19 cellular contexts compared by ENCODE assay signal in the genomic region with DNA sequence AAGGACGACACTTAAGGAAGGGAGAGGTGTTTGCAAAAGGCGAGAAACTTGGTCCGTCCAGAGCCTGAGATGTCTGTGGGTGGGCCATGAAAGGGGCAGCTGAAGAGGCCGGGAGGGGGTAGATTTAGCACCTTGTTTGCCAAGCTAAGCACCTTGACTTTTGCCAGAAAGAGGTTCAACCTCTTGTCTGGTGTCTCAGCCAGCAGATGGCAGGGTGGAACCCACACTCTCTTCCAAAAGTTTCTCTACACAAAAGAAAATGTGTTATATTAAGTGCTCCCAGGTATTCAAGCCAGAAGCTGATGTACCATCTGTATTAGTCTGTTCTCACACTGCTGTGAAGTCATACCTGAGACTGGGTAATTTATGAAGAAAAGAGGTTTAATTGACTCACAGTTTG.
DNase-seq lines count a peak whose midpoint lies in the region; ATAC-seq and TF ChIP-seq lines count a peak whose summit lies in the region.
"Had no signal": no experiment of that assay in that cellular context is flagged by ENCODE, and none has a peak within 500 bp of the region (broad histone marks: within the 10 kb centered on the region; RNA-seq: fewer than 3 reads in every experiment).

No MANE protein-coding gene starts in this region.

- POLR2A ChIA-PET in HCT116 (lab: Charles Lee): no interaction called here
- POLR2A ChIA-PET in Panc1 (lab: Charles Lee): no interaction called here
- POLR2A ChIA-PET in HEK293T (lab: Yijun Ruan, JAX): no interaction called here

- no peak overlapping the region for H2AFZ ChIP-seq in HCT116 (ENCODE audit: low read depth, low read length, poor library complexity, severe bottlenecking)

- ATAC-seq in HCT116: no peak
- ATAC-seq in Panc1: no peak
- ATAC-seq: CD8-positive, alpha-beta T cell had no signal

- H3K36me3 ChIP-seq in HCT116 (ENCODE audit: control insufficient read depth in 1 of 2, insufficient read depth in 2 of 2, low read length in 2 of 2): no peaks in the 10 kb centered on the region
- no peaks in the 10 kb centered on the region for H3K36me3 ChIP-seq in Panc1 (ENCODE audit: control insufficient read depth, insufficient read depth, low read length)
- H3K36me3 ChIP-seq: BE2C, SJSA1 had no signal

- H3K4me1 ChIP-seq in HCT116 (ENCODE audit: control insufficient read depth in 1 of 2, insufficient read depth in 2 of 2, low read length in 2 of 2) (no peaks in the 10 kb centered on the region), Panc1 (ENCODE audit: control insufficient read depth, insufficient read depth, low read length) (no peaks in the 10 kb centered on the region)
- H3K4me1 ChIP-seq: BE2C, SJSA1 had no signal

- TF ChIP-seq POLR2A in HCT116 (IDR thresholded peaks at IDR 0.05; ENCODE audit: borderline replicate concordance, extremely low read depth, insufficient read depth, insufficient read length): no peak

- DNase-seq in G401 (ENCODE audit: low spot score) (peak; percentile 5), HCT116 (ENCODE audit: low read depth, low spot score) (no peak), Panc1 (ENCODE audit: low read depth, low spot score) (no peak), foreskin fibroblast (no peak), AG20443 (ENCODE audit: low spot score) (no peak), HEK293T (ENCODE audit: extremely low spot score) (no peak), NAMALWA (ENCODE audit: low spot score) (no peak), NCI-H1436 treated with DMSO at 0.1 percent for 48 hours (lab: John Stamatoyannopoulos, UW) (no peak)
- DNase-seq: BE2C; CD8-positive, alpha-beta T cell; DND-41; GF-D8; IMR-90; NCI-H1436; NCI-H2081; NCI-H2227 treated with DMSO at 0.1 percent for 48 hours; NCI-H526 treated with DMSO at 0.1 percent for 48 hours; SW 1271 had no signal

- H3K27me3 ChIP-seq in HCT116 (ENCODE audit: insufficient read depth, low read length) (peaks cover 31% of the 10 kb centered on the region), Panc1 (ENCODE audit: control insufficient read depth, insufficient read depth, low read length) (peaks cover 3% of the 10 kb centered on the region; the same call in 1 of the 2 replicates)
- H3K27me3 ChIP-seq: BE2C, SJSA1 had no signal

- H3K79me2 ChIP-seq in HCT116 (ENCODE audit: insufficient read depth, low read length): no peaks in the 10 kb centered on the region

- no peak overlapping the region for H3K9ac ChIP-seq in HCT116 (ENCODE audit: low read length)

- RAD21 ChIA-PET in HCT116 (lab: Charles Lee; ENCODE audit: low non-redundant PET in 1 of 2, low total read pairs in 2 of 2, uncharacterized antibody in 2 of 2, unreplicated experiment in 2 of 2): interaction anchor here in 1 of 2 experiments (0.9 kb wide), 1 partner anchor 176 kb away, joined by 3 read pairs; no protein-coding TSS in a partner anchor

- intact Hi-C loops in HCT116 (cut with micrococcal nuclease): no loop called here
- intact Hi-C loops in Panc1 (cut with micrococcal nuclease; ENCODE audit: unreplicated experiment): no loop called here

- no TSS peak for BruUV-seq in HCT116 (replicated peaks; lab: Mats Ljungman, UMichigan)
- no TSS peak for BruUV-seq in Panc1 (replicated peaks; lab: Mats Ljungman, UMichigan)

- H3K27ac ChIP-seq in HCT116 (ENCODE audit: low read depth, low read length): no peak overlapping the region
- H3K27ac ChIP-seq in Panc1 (ENCODE audit: low read length): no peak overlapping the region
- H3K27ac ChIP-seq: SJSA1 had no signal

- H3K9me3 ChIP-seq in HCT116 (ENCODE audit: control insufficient read depth in 1 of 2, insufficient read depth in 1 of 2, low read depth in 1 of 2, low read length in 2 of 2) (no peaks in the 10 kb centered on the region), Panc1 (ENCODE audit: control insufficient read depth, insufficient read depth, low read depth, low read length) (no peaks in the 10 kb centered on the region)
- H3K9me3 ChIP-seq: BE2C, SJSA1 had no signal

- TF ChIP-seq CTCF in HCT116 (IDR thresholded peaks at IDR 0.05 in 2 of 3, conservative IDR thresholded peaks at IDR 0.05 in 1 of 3; ENCODE audit: borderline replicate concordance in 1 of 3, insufficient read depth in 1 of 3, low read depth in 2 of 3, low read length in 2 of 3) (peak in 2 of 3 experiments; percentile 15 to 16; a peak in 1 of 6 replicates), Panc1 (IDR thresholded peaks at IDR 0.05) (peak; percentile 24; the same call in 1 of the 2 replicates), foreskin fibroblast (IDR thresholded peaks at IDR 0.05; ENCODE audit: low read depth, low read length) (peak; percentile 4)

- no peaks in the 10 kb centered on the region for H3K9me2 ChIP-seq in HCT116 (ENCODE audit: insufficient read depth)

- in situ Hi-C loops in G401 (cut with HindIII; ENCODE audit: low sequenced_read_pairs): no loop called here
- in situ Hi-C loops in Panc1 (cut with HindIII; ENCODE audit: low pct_unique_long_range_greater_than_20kb, low sequenced_read_pairs): no loop called here

- H4K20me1 ChIP-seq in HCT116 (ENCODE audit: insufficient read depth): no peaks in the 10 kb centered on the region

- peak; percentile 29 for TF ChIP-seq RAD21 in HCT116 (IDR thresholded peaks at IDR 0.05; ENCODE audit: low read depth)

- H3K4me3 ChIP-seq in HCT116 (replicated peaks in 1 of 2; ENCODE audit: low read depth in 1 of 2, low read length in 2 of 2): no peak overlapping the region
- no peak overlapping the region for H3K4me3 ChIP-seq in Panc1 (ENCODE audit: low read depth in 2 of 2, low read length in 2 of 2)
- H3K4me3 ChIP-seq in foreskin fibroblast (ENCODE audit: low read depth in 1 of 2, low read length in 2 of 2): no peak overlapping the region
- H3K4me3 ChIP-seq: SJSA1 had no signal

- CTCF ChIA-PET in HCT116 (lab: Charles Lee) (no interaction called here), Panc1 (lab: Charles Lee) (no interaction called here), HEK293T (lab: Yijun Ruan, JAX) (no interaction called here)

- H3K4me2 ChIP-seq in HCT116 (ENCODE audit: low read length): no peak overlapping the region

TF ChIP-seq in HCT116, 20 proteins besides CTCF, POLR2A, EP300 and RAD21:
- TF ChIP-seq CEBPB (IDR thresholded peaks at IDR 0.05; ENCODE audit: low read depth) (no peak), JUND (IDR thresholded peaks at IDR 0.05) (no peak), POLR2AphosphoS5 (IDR thresholded peaks at IDR 0.05; ENCODE audit: low read depth, low read length) (no peak), ZNF274 (IDR thresholded peaks at IDR 0.05; ENCODE audit: low read depth, low read length) (no peak), EZH2 (IDR thresholded peaks at IDR 0.05) (no peak), YY1 (IDR thresholded peaks at IDR 0.05; ENCODE audit: extremely low read depth, insufficient replicate concordance, low read depth, low read length) (no peak), ATF3 (IDR thresholded peaks at IDR 0.05) (no peak), ZFX (IDR thresholded peaks at IDR 0.05) (no peak), SIN3A (IDR thresholded peaks at IDR 0.05; ENCODE audit: low read depth) (no peak), EZH2phosphoT487 (IDR thresholded peaks at IDR 0.05; ENCODE audit: borderline replicate concordance) (no peak), SRF (IDR thresholded peaks at IDR 0.05; ENCODE audit: low read depth) (no peak), ELF1 (IDR thresholded peaks at IDR 0.05; ENCODE audit: borderline replicate concordance, low read depth) (no peak), EGR1 (IDR thresholded peaks at IDR 0.05; ENCODE audit: low read depth) (no peak)
- TF ChIP-seq, protein P1, sequence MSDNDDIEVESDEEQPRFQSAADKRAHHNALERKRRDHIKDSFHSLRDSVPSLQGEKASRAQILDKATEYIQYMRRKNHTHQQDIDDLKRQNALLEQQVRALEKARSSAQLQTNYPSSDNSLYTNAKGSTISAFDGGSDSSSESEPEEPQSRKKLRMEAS (IDR thresholded peaks at IDR 0.05): no peak

TF ChIP-seq in HEK293T, 16 proteins besides CTCF, POLR2A, EP300 and RAD21:
- TF ChIP-seq SP1 (IDR thresholded peaks at IDR 0.05) (no peak), TARDBP (IDR thresholded peaks at IDR 0.05) (no peak), LEF1 (IDR thresholded peaks at IDR 0.05; ENCODE audit: borderline replicate concordance) (no peak), NFRKB (IDR thresholded peaks at IDR 0.05) (no peak), SUZ12 (IDR thresholded peaks at IDR 0.05) (no peak), L3MBTL2 (conservative IDR thresholded peaks at IDR 0.05) (no peak), ELF4 (IDR thresholded peaks at IDR 0.05) (no peak), ARNT (IDR thresholded peaks at IDR 0.05) (no peak), FOXK2 (IDR thresholded peaks at IDR 0.05) (no peak), HDGF (IDR thresholded peaks at IDR 0.05; ENCODE audit: borderline replicate concordance) (no peak), BHLHE40 (IDR thresholded peaks at IDR 0.05; ENCODE audit: borderline replicate concordance) (no peak), FOXM1 (IDR thresholded peaks at IDR 0.05; ENCODE audit: borderline replicate concordance) (no peak), ZNF384 (IDR thresholded peaks at IDR 0.05) (no peak), CTBP1 (IDR thresholded peaks at IDR 0.05; ENCODE audit: borderline replicate concordance) (no peak), FOXA1 (IDR thresholded peaks at IDR 0.05) (no peak)
- TF ChIP-seq, protein P2, sequence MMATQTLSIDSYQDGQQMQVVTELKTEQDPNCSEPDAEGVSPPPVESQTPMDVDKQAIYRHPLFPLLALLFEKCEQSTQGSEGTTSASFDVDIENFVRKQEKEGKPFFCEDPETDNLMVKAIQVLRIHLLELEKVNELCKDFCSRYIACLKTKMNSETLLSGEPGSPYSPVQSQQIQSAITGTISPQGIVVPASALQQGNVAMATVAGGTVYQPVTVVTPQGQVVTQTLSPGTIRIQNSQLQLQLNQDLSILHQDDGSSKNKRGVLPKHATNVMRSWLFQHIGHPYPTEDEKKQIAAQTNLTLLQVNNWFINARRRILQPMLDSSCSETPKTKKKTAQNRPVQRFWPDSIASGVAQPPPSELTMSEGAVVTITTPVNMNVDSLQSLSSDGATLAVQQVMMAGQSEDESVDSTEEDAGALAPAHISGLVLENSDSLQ (IDR thresholded peaks at IDR 0.05): no peak
